ENCODE assay signal across 20 cellular contexts in genomic region chr10:70846795-70847194, GRCh38.
"Had no signal": no experiment of that assay in that cellular context is flagged by ENCODE, and none has a peak within 500 bp of the region (broad histone marks: within the 10 kb centered on the region; RNA-seq: fewer than 3 reads in every experiment).

No MANE protein-coding gene starts in this region.

- H3K27ac Mint-ChIP-seq: activated CD4-positive, alpha-beta T cell treated with anti-CD3 and anti-CD28 coated beads, Interleukin-2, amount 10 ng/mL, durations not matched to agents 7 days and 5 days; T-cell had no signal

- H3K27me3 Mint-ChIP-seq: activated CD4-positive, alpha-beta T cell treated with anti-CD3 and anti-CD28 coated beads, Interleukin-2, amount 10 ng/mL, durations not matched to agents 7 days and 5 days; T-cell had no signal

- H3K4me3 Mint-ChIP-seq: activated CD4-positive, alpha-beta T cell treated with anti-CD3 and anti-CD28 coated beads, Interleukin-2, amount 10 ng/mL, durations not matched to agents 7 days and 5 days; activated naive CD4-positive, alpha-beta T cell treated with anti-CD3 and anti-CD28 coated beads for 36 hours; nephron; T-cell had no signal

- H3K9me3 Mint-ChIP-seq: activated CD4-positive, alpha-beta T cell treated with anti-CD3 and anti-CD28 coated beads, Interleukin-2, amount 10 ng/mL, durations not matched to agents 7 days and 5 days; activated naive CD4-positive, alpha-beta T cell treated with anti-CD3 and anti-CD28 coated beads for 36 hours; nephron; T-cell had no signal

- ATAC-seq: gastroesophageal sphincter; pancreas; right cardiac atrium; stimulated activated effector memory CD8-positive, alpha-beta T cell treated with anti-CD3 and anti-CD28 coated beads, Interleukin-12 subunit alpha, Interleukin-12 subunit beta, amount 100 ng/mL, for 72 hours; T-cell had no signal

- DNase-seq: activated CD4-positive, alpha-beta T cell treated with anti-CD3 and anti-CD28 coated beads, Interleukin-2, amount 10 ng/mL, durations not matched to agents 7 days and 5 days; activated CD8-positive, alpha-beta memory T cell treated with anti-CD3 and anti-CD28 coated beads for 24 hours; activated CD8-positive, alpha-beta memory T cell treated with anti-CD3 and anti-CD28 coated beads, Interleukin-2, amount 50 U/mL, for 4 hours; activated effector memory CD4-positive, alpha-beta T cell treated with Interleukin-2 at 50 U/mL for 16 hours; activated naive CD4-positive, alpha-beta T cell treated with anti-CD3 and anti-CD28 coated beads for 36 hours; activated T-cell treated with anti-CD3 and anti-CD28 coated beads, Interleukin-2, amount 50 U/mL, for 48 hours; anterior cingulate cortex; colonic mucosa; esophagus squamous epithelium; head of caudate nucleus; hypothalamus; midbrain; pancreas; right cardiac atrium; stimulated activated CD4-positive, alpha-beta T cell treated with anti-CD3 and anti-CD28 coated beads, Interleukin-1b, Interleukin-23, amount 100 ng/mL, for 48 hours; T-cell; transverse colon had no signal
